In the genomic region with DNA sequence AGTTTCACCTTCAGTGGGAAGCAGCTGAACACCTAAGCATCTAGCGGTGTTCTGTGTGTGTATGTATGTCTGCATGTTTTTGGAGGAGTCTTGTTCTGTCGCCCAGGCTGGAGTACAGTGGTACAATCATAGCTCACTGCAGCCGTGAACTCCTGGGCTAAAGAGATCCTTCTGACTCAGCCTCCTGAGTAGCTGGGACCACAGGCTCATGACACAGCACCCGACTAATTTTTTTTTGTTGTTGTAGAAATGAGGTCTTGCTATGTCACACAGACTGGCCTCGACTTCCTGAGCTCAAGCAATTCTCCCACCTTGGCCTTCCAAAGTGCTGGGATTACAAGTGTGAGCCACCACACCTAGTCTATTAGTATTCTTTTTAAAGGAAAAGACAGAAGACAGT, we compare ENCODE assay signal across 23 cellular contexts. TPM values are rescaled to one million over a fixed set of nuclear protein-coding genes. Genes with fewer than 3 reads are reported as not detected.
DNase-seq lines count a peak whose midpoint lies in the region; ATAC-seq and TF ChIP-seq lines count a peak whose summit lies in the region.
"Had no signal": no experiment of that assay in that cellular context is flagged by ENCODE, and none has a peak within 500 bp of the region (broad histone marks: within the 10 kb centered on the region; RNA-seq: fewer than 3 reads in every experiment).

No MANE protein-coding gene starts in this region.

- BruUV-seq in mammary epithelial cell (replicated peaks; lab: Mats Ljungman, UMichigan), result no TSS peak

- peak overlapping the region; percentile 45; the same call in 1 of the 2 replicates for H3K27ac Mint-ChIP-seq in WTC11
- H3K27ac Mint-ChIP-seq: CD8-positive, alpha-beta T cell had no signal

- no peak overlapping the region for H3K4me3 ChIP-seq in psoas muscle
- no peak overlapping the region for H3K4me3 ChIP-seq in mammary epithelial cell (replicated peaks in 1 of 3; ENCODE audit: insufficient read depth in 1 of 3, low read depth in 2 of 3, low read length in 3 of 3)
- H3K4me3 ChIP-seq: tibial nerve had no signal

- in situ Hi-C loops in mammary epithelial cell (cut with MboI; ENCODE audit: low sequenced_read_pairs in 2 of 2), result no loop called here

- peaks cover 50% of the 10 kb centered on the region for H3K36me3 Mint-ChIP-seq in WTC11

- H3K9ac ChIP-seq in mammary epithelial cell (ENCODE audit: insufficient read depth, low read length), result no peak overlapping the region

- H3K4me1 Mint-ChIP-seq in WTC11, result no peaks in the 10 kb centered on the region

- H3K27me3 ChIP-seq in psoas muscle (ENCODE audit: insufficient read depth in 3 of 3, low read length in 2 of 3) (no peaks in the 10 kb centered on the region), mammary epithelial cell (ENCODE audit: insufficient read depth, low read length) (no peaks in the 10 kb centered on the region)
- H3K27me3 ChIP-seq: neutrophil, tibial nerve had no signal

- H3K9me3 ChIP-seq in psoas muscle (no peaks in the 10 kb centered on the region), mammary epithelial cell (replicated peaks; ENCODE audit: insufficient read depth, low read length) (no peaks in the 10 kb centered on the region)
- H3K9me3 ChIP-seq: neutrophil, tibial nerve had no signal

- no peaks in the 10 kb centered on the region for H3K27me3 Mint-ChIP-seq in WTC11 (ENCODE audit: low read depth)

- DNase-seq in ELR (ENCODE audit: low read depth) (peak; percentile 90), WTC11 (ENCODE audit: low spot score) (no peak), fibroblast of peridontal ligament (ENCODE audit: extremely low read depth) (peak; percentile 29), psoas muscle (no peak), SHP77 treated with DMSO at 0.1 percent for 48 hours (lab: John Stamatoyannopoulos, UW) (no peak), mammary epithelial cell (no peak)
- DNase-seq in stimulated activated naive CD4-positive, alpha-beta T cell (lab: John Stamatoyannopoulos, UW), result no peak
- DNase-seq: activated CD4-positive, alpha-beta T cell treated with anti-CD3 and anti-CD28 coated beads for 1 hour; activated effector memory CD4-positive, alpha-beta T cell treated with Interleukin-2 at 50 U/mL for 16 hours; CD8-positive, alpha-beta T cell; cerebellar nuclear complex; DND-41; foreskin melanocyte; NCI-H1930; NCI-H510A; stimulated activated naive CD4-positive, alpha-beta T cell treated with Interleukin-2 at 50 U/mL for 16 hours had no signal

- H3K36me3 ChIP-seq in psoas muscle (ENCODE audit: insufficient read depth in 1 of 2, low read depth in 1 of 2), result peaks cover 7 to 86% of the 10 kb centered on the region in 2 donors
- H3K36me3 ChIP-seq in mammary epithelial cell (ENCODE audit: insufficient read depth, low read length), result peaks cover 20% of the 10 kb centered on the region

- H2AFZ ChIP-seq in mammary epithelial cell (ENCODE audit: low read depth, low read length), result no peak overlapping the region

- POLR2A ChIA-PET in WTC11 (lab: Charles Lee), result no interaction called here

- H3K9me3 Mint-ChIP-seq in WTC11, result no peaks in the 10 kb centered on the region
- H3K9me3 Mint-ChIP-seq: CD8-positive, alpha-beta T cell had no signal

- H3K27ac ChIP-seq in psoas muscle (peak overlapping the region; percentile 30), mammary epithelial cell (ENCODE audit: insufficient read depth, low read depth, low read length) (no peak overlapping the region)
- H3K27ac ChIP-seq: HL-60, neutrophil, tibial nerve had no signal

- WGBS in psoas muscle, 3 donors, result 73 to 85% (median 81%) methylated on average over 5 of the region's 5 CpGs
- 83% methylated on average over 4 of the region's 5 CpGs for WGBS in mammary epithelial cell (ENCODE audit: low coverage, missing lambda C conversion rate)

- H3K4me3 Mint-ChIP-seq in WTC11, result no peak overlapping the region
- H3K4me3 Mint-ChIP-seq: CD8-positive, alpha-beta T cell had no signal

- dilution Hi-C loops in mammary epithelial cell (cut with HindIII; ENCODE audit: low sequenced_read_pairs), result loop anchor here (5.0 kb wide), 3 partner anchors 55 to 190 kb away; a partner anchor contains a TSS

- intact Hi-C loops in psoas muscle (cut with DNase I), result no loop called here
- intact Hi-C loops in mammary epithelial cell (cut with micrococcal nuclease), result no loop called here

- peaks cover 28% of the 10 kb centered on the region for H3K79me2 ChIP-seq in mammary epithelial cell (ENCODE audit: insufficient read depth, low read length)

- H3K4me1 ChIP-seq in psoas muscle (peaks cover 5% of the 10 kb centered on the region), mammary epithelial cell (ENCODE audit: insufficient read depth, low read length) (peaks cover 16% of the 10 kb centered on the region)

- no peaks in the 10 kb centered on the region for H4K20me1 ChIP-seq in mammary epithelial cell (ENCODE audit: insufficient read depth, low read length)

- no peak for TF ChIP-seq CTCF in WTC11 (IDR thresholded peaks at IDR 0.05)
- no peak for TF ChIP-seq CTCF in psoas muscle (IDR thresholded peaks at IDR 0.05)
- TF ChIP-seq CTCF in mammary epithelial cell (conservative IDR thresholded peaks at IDR 0.05 in 1 of 2, IDR thresholded peaks at IDR 0.05 in 1 of 2; ENCODE audit: extremely low read depth in 1 of 2, insufficient read depth in 1 of 2, low read depth in 1 of 2, low read length in 2 of 2), result no peak

- ATAC-seq in WTC11 (no peak), psoas muscle (peak in 2 of 4 donors; percentile 41 to 46), GM19452 (IDR thresholded peaks at IDR 0.05; ENCODE audit: unreplicated experiment) (no peak)
- ATAC-seq: CD8-positive, alpha-beta T cell; HCT116; left lobe of liver; right cardiac atrium had no signal

- no peak overlapping the region for H3K4me2 ChIP-seq in mammary epithelial cell (ENCODE audit: insufficient read depth, low read depth, low read length)

- CTCF ChIA-PET in WTC11 (lab: Charles Lee), result no interaction called here
- CTCF ChIA-PET in mammary epithelial cell (lab: Charles Lee; ENCODE audit: low non-redundant PET), result no interaction called here

TF ChIP-seq in WTC11, 78 proteins besides CTCF, POLR2A, EP300 and RAD21:
- no peak for TF ChIP-seq RELA (CRISPR knock-in tag; IDR thresholded peaks at IDR 0.05; ENCODE audit: borderline replicate concordance)
- TF ChIP-seq RORB (CRISPR knock-in tag; IDR thresholded peaks at IDR 0.05), result no peak
- TF ChIP-seq, protein P1, sequence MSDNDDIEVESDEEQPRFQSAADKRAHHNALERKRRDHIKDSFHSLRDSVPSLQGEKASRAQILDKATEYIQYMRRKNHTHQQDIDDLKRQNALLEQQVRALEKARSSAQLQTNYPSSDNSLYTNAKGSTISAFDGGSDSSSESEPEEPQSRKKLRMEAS (CRISPR knock-in tag; IDR thresholded peaks at IDR 0.05), result no peak
- TF ChIP-seq ESRRA (CRISPR knock-in tag; IDR thresholded peaks at IDR 0.05; ENCODE audit: borderline replicate concordance), result no peak
- no peak for TF ChIP-seq ZNF121 (CRISPR knock-in tag; IDR thresholded peaks at IDR 0.05)
- TF ChIP-seq, protein P2, sequence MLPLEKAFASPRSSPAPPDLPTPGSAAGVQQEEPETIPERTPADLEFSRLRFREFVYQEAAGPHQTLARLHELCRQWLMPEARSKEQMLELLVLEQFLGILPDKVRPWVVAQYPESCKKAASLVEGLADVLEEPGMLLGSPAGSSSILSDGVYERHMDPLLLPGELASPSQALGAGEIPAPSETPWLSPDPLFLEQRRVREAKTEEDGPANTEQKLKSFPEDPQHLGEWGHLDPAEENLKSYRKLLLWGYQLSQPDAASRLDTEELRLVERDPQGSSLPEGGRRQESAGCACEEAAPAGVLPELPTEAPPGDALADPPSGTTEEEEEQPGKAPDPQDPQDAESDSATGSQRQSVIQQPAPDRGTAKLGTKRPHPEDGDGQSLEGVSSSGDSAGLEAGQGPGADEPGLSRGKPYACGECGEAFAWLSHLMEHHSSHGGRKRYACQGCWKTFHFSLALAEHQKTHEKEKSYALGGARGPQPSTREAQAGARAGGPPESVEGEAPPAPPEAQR (CRISPR knock-in tag; IDR thresholded peaks at IDR 0.05), result no peak
- TF ChIP-seq, protein P3, sequence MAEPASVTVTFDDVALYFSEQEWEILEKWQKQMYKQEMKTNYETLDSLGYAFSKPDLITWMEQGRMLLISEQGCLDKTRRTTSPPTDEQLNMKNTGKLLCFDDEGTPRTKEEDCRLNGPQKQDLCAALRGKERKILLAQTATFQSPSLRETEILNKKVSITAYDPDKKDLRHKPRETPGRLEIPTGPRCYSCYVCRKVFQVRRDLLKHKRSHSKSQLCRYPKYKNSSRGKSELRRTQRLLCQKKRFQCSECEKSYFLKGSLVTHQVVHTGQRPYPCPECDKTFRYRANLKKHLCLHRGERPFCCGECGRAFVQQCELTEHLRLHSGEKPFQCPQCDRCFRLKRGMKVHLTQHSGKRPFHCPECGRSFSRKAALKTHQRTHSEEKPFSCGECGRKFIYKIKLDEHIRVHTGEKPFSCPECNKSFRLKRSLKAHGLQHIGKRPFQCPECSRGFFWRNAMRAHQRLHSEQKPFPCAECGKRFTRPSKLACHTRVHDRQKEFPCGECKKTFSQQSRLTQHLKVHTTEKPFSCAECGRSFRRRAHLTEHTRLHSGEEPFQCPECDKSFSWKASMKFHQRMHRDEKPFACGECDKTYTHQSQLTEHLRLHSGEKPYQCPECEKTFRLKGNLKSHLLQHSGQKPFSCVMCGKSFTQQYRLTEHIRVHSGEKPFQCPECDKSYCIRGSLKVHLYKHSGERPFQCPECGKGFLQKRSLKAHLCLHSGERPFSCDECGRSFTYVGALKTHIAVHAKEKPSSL (CRISPR knock-in tag; conservative IDR thresholded peaks at IDR 0.05), result no peak
- TF ChIP-seq GABPB1 (CRISPR knock-in tag; IDR thresholded peaks at IDR 0.05), result no peak
- TF ChIP-seq ATF1 (CRISPR knock-in tag; IDR thresholded peaks at IDR 0.05), result no peak

RNA-seq across cellular contexts. Expression of a gene that starts 30.2 kb away (rescaled TPM):
- 44.7 to 54.7 TPM (median 47.8 TPM) in 3 replicates for total RNA-seq in WTC11 (2021)
- 10 to 100 TPM; 11.8 to 13.1 (median 12.7) TPM for total RNA-seq in psoas muscle
- polyA plus RNA-seq in psoas muscle, result 10 to 100 TPM; 11.6 to 16.3 (median 12.6) TPM
- total RNA-seq in mammary epithelial cell, result 10 to 100 TPM; 23.5 to 26.6 TPM
- 14.6 TPM for polyA plus RNA-seq in mammary epithelial cell
- 37.0 TPM for polyA minus RNA-seq in mammary epithelial cell

RNA-seq across cellular contexts. Expression of a gene that starts 54.2 kb away (rescaled TPM):
- 0.31 to 0.89 TPM (median 0.46 TPM) in 3 replicates for total RNA-seq in WTC11 (2021)
- under 1 TPM in 3 of 4 donors, not detected in 1; 0.13 to 0.71 (median 0.38) TPM for total RNA-seq in psoas muscle
- polyA plus RNA-seq in psoas muscle, result under 1 TPM; 0.08 to 0.09 (median 0.08) TPM
- under 1 TPM; 0.47 to 0.83 TPM for total RNA-seq in mammary epithelial cell
- 0.03 TPM for polyA plus RNA-seq in mammary epithelial cell
- not detected for polyA minus RNA-seq in mammary epithelial cell

RNA-seq across cellular contexts. Expression of a gene that starts 54.6 kb away (rescaled TPM):
- 80.3 to 89.2 TPM (median 83.5 TPM) in 3 replicates for total RNA-seq in WTC11 (2021)
- total RNA-seq in psoas muscle, result 100 to 1,000 TPM; 151 to 324 (median 219) TPM
- polyA plus RNA-seq in psoas muscle, result 100 to 1,000 TPM in 2 of 3 donors, 10 to 100 TPM in 1; 87.3 to 414 (median 117) TPM
- total RNA-seq in mammary epithelial cell, result 100 to 1,000 TPM in 1 of 2 donors, 10 to 100 TPM in 1; 84.2 to 103 TPM
- 70.6 TPM for polyA plus RNA-seq in mammary epithelial cell
- polyA minus RNA-seq in mammary epithelial cell, result 272 TPM

RNA-seq across cellular contexts. Expression of a gene that starts 54.7 kb away (rescaled TPM):
- total RNA-seq in WTC11 (2021), result 1.5 to 3.0 TPM (median 2.4 TPM) in 3 replicates
- total RNA-seq in psoas muscle, result under 1 TPM in 2 of 4 donors, not detected in 2; 0.22 to 0.67 TPM
- polyA plus RNA-seq in psoas muscle, result under 1 TPM; 0.09 to 0.39 (median 0.14) TPM
- total RNA-seq in mammary epithelial cell, result 1 to 10 TPM; 1.7 to 1.8 TPM
- 1.1 TPM for polyA plus RNA-seq in mammary epithelial cell
- not detected for polyA minus RNA-seq in mammary epithelial cell

Comparison
In these comparisons a context has a peak if more than half of its experiments do, and no peak if none do; other contexts are left out.
1. DNase-seq: peak in ELR (single experiment) and fibroblast of peridontal ligament (single experiment); none in WTC11 (single experiment), psoas muscle (0 of 2), SHP77 treated with DMSO at 0.1 percent for 48 hours (single experiment), stimulated activated naive CD4-positive, alpha-beta T cell (0 of 6) and mammary epithelial cell (single experiment).